ENCODE assay signal across 15 cellular contexts in genomic region chr12:89597210-89597609, GRCh38.
DNase-seq lines count a peak whose midpoint lies in the region; ATAC-seq and TF ChIP-seq lines count a peak whose summit lies in the region.
"Had no signal": no experiment of that assay in that cellular context is flagged by ENCODE, and none has a peak within 500 bp of the region (broad histone marks: within the 10 kb centered on the region; RNA-seq: fewer than 3 reads in every experiment).

No MANE protein-coding gene starts in this region.

- intact Hi-C loops in natural killer cell (cut with micrococcal nuclease) = no loop called here

- H3K27me3 Mint-ChIP-seq in natural killer cell treated with Interleukin-12 subunit alpha and Interleukin-12 subunit beta and Interleukin-15 and Interleukin-18, amount 100 ng/mL, for 72 hours = no peaks in the 10 kb centered on the region
- H3K27me3 Mint-ChIP-seq in natural killer cell (ENCODE audit: low read depth in 2 of 2) = no peaks in the 10 kb centered on the region
- H3K27me3 Mint-ChIP-seq: B cell; CD4-positive, CD25-positive, alpha-beta regulatory T cell had no signal

- peak; percentile 45 to 46 for ATAC-seq in activated CD4-positive, CD25-positive, alpha-beta regulatory T cell treated with anti-CD3 and anti-CD28 coated beads, Interleukin-2, amount 50 U/mL, for 24 hours
- no peak for ATAC-seq in natural killer cell treated with Interleukin-12 subunit alpha and Interleukin-12 subunit beta and Interleukin-15 and Interleukin-18, amount 100 ng/mL, for 72 hours
- ATAC-seq in natural killer cell (no peak), HG03139 (IDR thresholded peaks at IDR 0.05; ENCODE audit: unreplicated experiment) (no peak)
- ATAC-seq: PC-3 had no signal

- no peaks in the 10 kb centered on the region for H3K9me3 Mint-ChIP-seq in natural killer cell treated with Interleukin-12 subunit alpha and Interleukin-12 subunit beta and Interleukin-15 and Interleukin-18, amount 100 ng/mL, for 72 hours
- H3K9me3 Mint-ChIP-seq in natural killer cell = no peaks in the 10 kb centered on the region
- H3K9me3 Mint-ChIP-seq: CD4-positive, CD25-positive, alpha-beta regulatory T cell had no signal

- no peak for DNase-seq in activated CD4-positive, CD25-positive, alpha-beta regulatory T cell (lab: John Stamatoyannopoulos, UW)
- DNase-seq in natural killer cell treated with Interleukin-12 subunit alpha and Interleukin-12 subunit beta and Interleukin-15 and Interleukin-18, amount 100 ng/mL, for 72 hours (ENCODE audit: low spot score) = no peak
- no peak for DNase-seq in natural killer cell
- peak; percentile 27 for DNase-seq in epithelial cell of esophagus (ENCODE audit: low read depth)
- DNase-seq in NCI-H82 (lab: John Stamatoyannopoulos, UW) = no peak
- no peak for DNase-seq in DMS 273 (lab: John Stamatoyannopoulos, UW; ENCODE audit: unreplicated experiment)
- DNase-seq: HCEC 1CT, NCI-H1417 treated with DMSO at 0.1 percent for 48 hours, NCI-H1930, PC-3, SJCRH30 had no signal

- peaks cover 31% of the 10 kb centered on the region for H3K36me3 Mint-ChIP-seq in natural killer cell treated with Interleukin-12 subunit alpha and Interleukin-12 subunit beta and Interleukin-15 and Interleukin-18, amount 100 ng/mL, for 72 hours
- H3K36me3 Mint-ChIP-seq in natural killer cell = peaks cover 18% of the 10 kb centered on the region

- H3K27ac Mint-ChIP-seq in natural killer cell treated with Interleukin-12 subunit alpha and Interleukin-12 subunit beta and Interleukin-15 and Interleukin-18, amount 100 ng/mL, for 72 hours = peak overlapping the region; percentile 54 to 79
- no peak overlapping the region for H3K27ac Mint-ChIP-seq in natural killer cell
- H3K27ac Mint-ChIP-seq: B cell had no signal

- no peak for TF ChIP-seq CTCF in natural killer cell (IDR thresholded peaks at IDR 0.05)
- no peak for TF ChIP-seq CTCF in epithelial cell of esophagus (IDR thresholded peaks at IDR 0.05; ENCODE audit: insufficient read depth, low read depth, low read length, missing control alignments)

- peaks cover 11 to 18% of the 10 kb centered on the region in 2 donors for H3K4me1 Mint-ChIP-seq in natural killer cell treated with Interleukin-12 subunit alpha and Interleukin-12 subunit beta and Interleukin-15 and Interleukin-18, amount 100 ng/mL, for 72 hours (ENCODE audit: low read depth in 2 of 2)
- H3K4me1 Mint-ChIP-seq in natural killer cell = peaks cover 7 to 11% of the 10 kb centered on the region in 2 donors

- H3K4me3 ChIP-seq in epithelial cell of esophagus (ENCODE audit: low read length) = no peak overlapping the region
- H3K4me3 ChIP-seq: SJCRH30 had no signal

- H3K4me3 Mint-ChIP-seq in natural killer cell treated with Interleukin-12 subunit alpha and Interleukin-12 subunit beta and Interleukin-15 and Interleukin-18, amount 100 ng/mL, for 72 hours = no peak overlapping the region
- H3K4me3 Mint-ChIP-seq in natural killer cell = no peak overlapping the region
- H3K4me3 Mint-ChIP-seq: B cell had no signal

Comparison
In these comparisons a context has a peak if more than half of its experiments do, and no peak if none do; other contexts are left out.
1. H3K27ac Mint-ChIP-seq: peak in natural killer cell treated with Interleukin-12 subunit alpha and Interleukin-12 subunit beta and Interleukin-15 and Interleukin-18, amount 100 ng/mL, for 72 hours (2 of 2); none in natural killer cell (0 of 2).
2. ATAC-seq: peak in activated CD4-positive, CD25-positive, alpha-beta regulatory T cell treated with anti-CD3 and anti-CD28 coated beads, Interleukin-2, amount 50 U/mL, for 24 hours (2 of 2); none in natural killer cell treated with Interleukin-12 subunit alpha and Interleukin-12 subunit beta and Interleukin-15 and Interleukin-18, amount 100 ng/mL, for 72 hours (0 of 2), natural killer cell (0 of 3) and HG03139 (single experiment).